ENCODE assay signal across 1 cellular context in the genomic region with DNA sequence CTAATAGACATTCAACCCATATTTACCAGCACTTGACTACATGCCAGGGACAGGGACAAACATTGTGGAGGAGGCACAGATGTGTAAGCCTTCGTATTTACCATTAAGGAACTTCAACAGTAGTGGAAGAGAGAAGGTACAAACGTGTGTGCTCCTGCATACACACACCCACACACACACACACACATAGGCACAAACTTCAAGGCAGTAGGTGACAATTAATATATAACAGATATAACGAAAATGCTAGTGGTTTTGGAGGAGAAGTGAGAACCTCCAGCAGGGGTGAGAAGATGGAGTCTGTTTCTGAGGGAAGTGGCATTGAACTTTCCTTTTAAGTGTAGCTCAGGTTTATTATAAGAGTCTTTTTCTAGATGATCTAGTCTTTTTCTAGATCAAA.
TF ChIP-seq lines count a peak whose summit lies in the region.

No MANE protein-coding gene starts in this region.

TF ChIP-seq in GM12878, 131 proteins besides CTCF, POLR2A, EP300 and RAD21 (continued from another document):
- TF ChIP-seq FOXK2 (IDR thresholded peaks at IDR 0.05) (no peak), CEBPB (IDR thresholded peaks at IDR 0.05; ENCODE audit: borderline replicate concordance in 1 of 2, low read depth in 2 of 2, low read length in 2 of 2) (no peak), NR2C1 (IDR thresholded peaks at IDR 0.05) (0 out of 2 replicates have a peak, but pooled peaks have one; percentile 5), NFIC (IDR thresholded peaks at IDR 0.05; ENCODE audit: low read depth, low read length) (peak; percentile 80), SPI1 (IDR thresholded peaks at IDR 0.05; ENCODE audit: borderline replicate concordance, insufficient read depth, low read depth, low read length) (peak; percentile 80; the same call in 1 of the 2 replicates), NR2F1 (conservative IDR thresholded peaks at IDR 0.05) (0 out of 2 replicates have a peak, but pooled peaks have one; percentile 48), NBN (IDR thresholded peaks at IDR 0.05) (peak; percentile 79; the same call in 1 of the 2 replicates), BRCA1 (IDR thresholded peaks at IDR 0.05; ENCODE audit: low read depth, low read length) (no peak), IRF4 (IDR thresholded peaks at IDR 0.05; ENCODE audit: low read depth, low read length) (peak; percentile 69; the same call in 1 of the 2 replicates), POU2F2 (IDR thresholded peaks at IDR 0.05; ENCODE audit: borderline replicate concordance, low read depth, low read length) (0 out of 3 replicates have a peak, but pooled peaks have one; percentile 15), IKZF2 (IDR thresholded peaks at IDR 0.05) (peak; percentile 89 to 91), ZNF217 (IDR thresholded peaks at IDR 0.05) (peak; percentile 79; the same call in 1 of the 2 replicates), NRF1 (conservative IDR thresholded peaks at IDR 0.05; ENCODE audit: low read depth, low read length) (no peak), BHLHE40 (IDR thresholded peaks at IDR 0.05; ENCODE audit: borderline replicate concordance in 1 of 2, low read depth in 2 of 2, low read length in 1 of 2) (peak; percentile 54 to 76; a peak in 3 of 4 replicates), CREM (IDR thresholded peaks at IDR 0.05; ENCODE audit: low read depth) (peak; percentile 61; the same call in 1 of the 2 replicates), MEF2B (IDR thresholded peaks at IDR 0.05; ENCODE audit: partially characterized antibody, poor library complexity, severe bottlenecking) (peak; percentile 47), SREBF1 (IDR thresholded peaks at IDR 0.05; ENCODE audit: low read length) (no peak), ATF7 (IDR thresholded peaks at IDR 0.05; ENCODE audit: low read depth) (0 out of 2 replicates have a peak, but pooled peaks have one; percentile 38)
- TF ChIP-seq, protein P1, sequence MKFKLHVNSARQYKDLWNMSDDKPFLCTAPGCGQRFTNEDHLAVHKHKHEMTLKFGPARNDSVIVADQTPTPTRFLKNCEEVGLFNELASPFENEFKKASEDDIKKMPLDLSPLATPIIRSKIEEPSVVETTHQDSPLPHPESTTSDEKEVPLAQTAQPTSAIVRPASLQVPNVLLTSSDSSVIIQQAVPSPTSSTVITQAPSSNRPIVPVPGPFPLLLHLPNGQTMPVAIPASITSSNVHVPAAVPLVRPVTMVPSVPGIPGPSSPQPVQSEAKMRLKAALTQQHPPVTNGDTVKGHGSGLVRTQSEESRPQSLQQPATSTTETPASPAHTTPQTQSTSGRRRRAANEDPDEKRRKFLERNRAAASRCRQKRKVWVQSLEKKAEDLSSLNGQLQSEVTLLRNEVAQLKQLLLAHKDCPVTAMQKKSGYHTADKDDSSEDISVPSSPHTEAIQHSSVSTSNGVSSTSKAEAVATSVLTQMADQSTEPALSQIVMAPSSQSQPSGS (IDR thresholded peaks at IDR 0.05; ENCODE audit: low read length) = peak; percentile 64; the same call in 1 of the 2 replicates
- TF ChIP-seq, protein P2, sequence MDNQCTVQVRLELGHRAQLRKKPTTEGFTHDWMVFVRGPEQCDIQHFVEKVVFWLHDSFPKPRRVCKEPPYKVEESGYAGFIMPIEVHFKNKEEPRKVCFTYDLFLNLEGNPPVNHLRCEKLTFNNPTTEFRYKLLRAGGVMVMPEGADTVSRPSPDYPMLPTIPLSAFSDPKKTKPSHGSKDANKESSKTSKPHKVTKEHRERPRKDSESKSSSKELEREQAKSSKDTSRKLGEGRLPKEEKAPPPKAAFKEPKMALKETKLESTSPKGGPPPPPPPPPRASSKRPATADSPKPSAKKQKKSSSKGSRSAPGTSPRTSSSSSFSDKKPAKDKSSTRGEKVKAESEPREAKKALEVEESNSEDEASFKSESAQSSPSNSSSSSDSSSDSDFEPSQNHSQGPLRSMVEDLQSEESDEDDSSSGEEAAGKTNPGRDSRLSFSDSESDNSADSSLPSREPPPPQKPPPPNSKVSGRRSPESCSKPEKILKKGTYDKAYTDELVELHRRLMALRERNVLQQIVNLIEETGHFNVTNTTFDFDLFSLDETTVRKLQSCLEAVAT (IDR thresholded peaks at IDR 0.05) = peak; percentile 36; the same call in 1 of the 2 replicates
- TF ChIP-seq, protein P3, sequence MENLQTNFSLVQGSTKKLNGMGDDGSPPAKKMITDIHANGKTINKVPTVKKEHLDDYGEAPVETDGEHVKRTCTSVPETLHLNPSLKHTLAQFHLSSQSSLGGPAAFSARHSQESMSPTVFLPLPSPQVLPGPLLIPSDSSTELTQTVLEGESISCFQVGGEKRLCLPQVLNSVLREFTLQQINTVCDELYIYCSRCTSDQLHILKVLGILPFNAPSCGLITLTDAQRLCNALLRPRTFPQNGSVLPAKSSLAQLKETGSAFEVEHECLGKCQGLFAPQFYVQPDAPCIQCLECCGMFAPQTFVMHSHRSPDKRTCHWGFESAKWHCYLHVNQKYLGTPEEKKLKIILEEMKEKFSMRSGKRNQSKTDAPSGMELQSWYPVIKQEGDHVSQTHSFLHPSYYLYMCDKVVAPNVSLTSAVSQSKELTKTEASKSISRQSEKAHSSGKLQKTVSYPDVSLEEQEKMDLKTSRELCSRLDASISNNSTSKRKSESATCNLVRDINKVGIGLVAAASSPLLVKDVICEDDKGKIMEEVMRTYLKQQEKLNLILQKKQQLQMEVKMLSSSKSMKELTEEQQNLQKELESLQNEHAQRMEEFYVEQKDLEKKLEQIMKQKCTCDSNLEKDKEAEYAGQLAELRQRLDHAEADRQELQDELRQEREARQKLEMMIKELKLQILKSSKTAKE (IDR thresholded peaks at IDR 0.05; ENCODE audit: low read depth, poor library complexity, severe bottlenecking) = peak; percentile 45
- TF ChIP-seq, protein P4, sequence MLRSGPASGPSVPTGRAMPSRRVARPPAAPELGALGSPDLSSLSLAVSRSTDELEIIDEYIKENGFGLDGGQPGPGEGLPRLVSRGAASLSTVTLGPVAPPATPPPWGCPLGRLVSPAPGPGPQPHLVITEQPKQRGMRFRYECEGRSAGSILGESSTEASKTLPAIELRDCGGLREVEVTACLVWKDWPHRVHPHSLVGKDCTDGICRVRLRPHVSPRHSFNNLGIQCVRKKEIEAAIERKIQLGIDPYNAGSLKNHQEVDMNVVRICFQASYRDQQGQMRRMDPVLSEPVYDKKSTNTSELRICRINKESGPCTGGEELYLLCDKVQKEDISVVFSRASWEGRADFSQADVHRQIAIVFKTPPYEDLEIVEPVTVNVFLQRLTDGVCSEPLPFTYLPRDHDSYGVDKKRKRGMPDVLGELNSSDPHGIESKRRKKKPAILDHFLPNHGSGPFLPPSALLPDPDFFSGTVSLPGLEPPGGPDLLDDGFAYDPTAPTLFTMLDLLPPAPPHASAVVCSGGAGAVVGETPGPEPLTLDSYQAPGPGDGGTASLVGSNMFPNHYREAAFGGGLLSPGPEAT (IDR thresholded peaks at IDR 0.05; ENCODE audit: low read depth) = peak; percentile 81
